21 cellular contexts compared by ENCODE assay signal in genomic region chr20:64051033-64051452, GRCh38. TPM values are rescaled to one million over a fixed set of nuclear protein-coding genes. Genes with fewer than 3 reads are reported as not detected.
DNase-seq lines count a peak whose midpoint lies in the region; ATAC-seq and TF ChIP-seq lines count a peak whose summit lies in the region.
"Had no signal": no experiment of that assay in that cellular context is flagged by ENCODE, and none has a peak within 500 bp of the region (broad histone marks: within the 10 kb centered on the region; RNA-seq: fewer than 3 reads in every experiment).

No MANE protein-coding gene starts in this region.

- TF ChIP-seq CTCF in heart right ventricle (IDR thresholded peaks at IDR 0.05) (no peak), gastroesophageal sphincter (IDR thresholded peaks at IDR 0.05) (no peak), psoas muscle (IDR thresholded peaks at IDR 0.05) (no peak), upper lobe of left lung (IDR thresholded peaks at IDR 0.05) (no peak), lower leg skin (IDR thresholded peaks at IDR 0.05) (no peak)

- peak overlapping the region in 9 of 10 donors; percentile 18 to 78 (median 61) for H3K4me3 ChIP-seq in heart right ventricle
- peak overlapping the region in 1 of 2 donors; percentile 48 for H3K4me3 ChIP-seq in gastroesophageal sphincter
- peak overlapping the region; percentile 57 for H3K4me3 ChIP-seq in psoas muscle
- peak overlapping the region in 2 of 4 donors; percentile 40 to 66 for H3K4me3 ChIP-seq in upper lobe of left lung
- H3K4me3 ChIP-seq in lower leg skin (ENCODE audit: low read depth, poor library complexity, severe bottlenecking): no peak overlapping the region
- H3K4me3 ChIP-seq: cardiac muscle cell had no signal

- WGBS in heart right ventricle, 2 donors: 66 to 71% methylated on average over 11 of the region's 11 CpGs
- WGBS in gastroesophageal sphincter (ENCODE audit: low coverage in 1 of 2), 2 donors: no CpG with 5 or more reads among the region's 11 CpGs
- 66 to 70% (median 66%) methylated on average over 9 to 11 of the region's 11 CpGs for WGBS in psoas muscle, 3 donors
- 79 to 100% methylated on average over 1 to 11 of the region's 11 CpGs for WGBS in upper lobe of left lung, 2 donors
- 68 to 83% methylated on average over 10 to 11 of the region's 11 CpGs for WGBS in lower leg skin, 2 donors

- H3K27ac ChIP-seq in heart right ventricle: peak overlapping the region; percentile 77 to 98 (median 92)
- H3K27ac ChIP-seq in gastroesophageal sphincter: peak overlapping the region in 3 of 4 donors; percentile 68 to 76 (median 75)
- peak overlapping the region; percentile 74 for H3K27ac ChIP-seq in psoas muscle
- peak overlapping the region; percentile 81 to 90 (median 88) for H3K27ac ChIP-seq in upper lobe of left lung
- H3K27ac ChIP-seq: cardiac muscle cell, epithelial cell of prostate, foreskin keratinocyte had no signal

- no peak for DNase-seq in heart right ventricle
- DNase-seq in Right ventricle myocardium inferior (ENCODE audit: missing footprints): no peak
- DNase-seq in psoas muscle: no peak
- DNase-seq in upper lobe of left lung: peak in 1 of 2 donors; percentile 57
- no peak for DNase-seq in effector CD4-positive, alpha-beta T cell
- no peak for DNase-seq in AML-193 (lab: John Stamatoyannopoulos, UW)
- no peak for DNase-seq in lower leg skin (ENCODE audit: low spot score in 2 of 2)
- DNase-seq: activated CD8-positive, alpha-beta memory T cell treated with anti-CD3 and anti-CD28 coated beads for 24 hours; activated naive CD4-positive, alpha-beta T cell treated with anti-CD3 and anti-CD28 coated beads for 36 hours; activated T-cell treated with anti-CD3 and anti-CD28 coated beads, Interleukin-2, amount 50 U/mL, for 4 hours; amygdala; foreskin keratinocyte; islet precursor cell; naive thymus-derived CD8-positive, alpha-beta T cell; NCI-H1694 treated with DMSO at 0.1 percent for 48 hours; stimulated activated CD4-positive, alpha-beta T cell treated with anti-CD3 and anti-CD28 coated beads, Interleukin-2, amount 100 ng/mL, for 24 hours had no signal

- no peak for ATAC-seq in heart right ventricle
- ATAC-seq in Right ventricle myocardium inferior: no peak
- no peak for ATAC-seq in gastroesophageal sphincter
- ATAC-seq in psoas muscle: no peak
- no peak for ATAC-seq in upper lobe of left lung (ENCODE audit: low FRiP score in 2 of 2)
- ATAC-seq: activated CD4-positive, CD25-positive, alpha-beta regulatory T cell treated with anti-CD3 and anti-CD28 coated beads, Interleukin-2, amount 50 U/mL, for 24 hours; activated T-cell treated with anti-CD3 and anti-CD28 coated beads, Interleukin-2, amount 50 U/mL, for 4 hours; foreskin keratinocyte; naive thymus-derived CD8-positive, alpha-beta T cell; stimulated activated memory B cell treated with anti-CD40 and anti-IgM and Interleukin-4, amounts not matched to agents 10 μg/mL and 1 μg/mL and 100 μg/mL, for 72 hours had no signal

- TF ChIP-seq EP300 in gastroesophageal sphincter (IDR thresholded peaks at IDR 0.05) (no peak), upper lobe of left lung (IDR thresholded peaks at IDR 0.05) (no peak)

- peaks cover 6 to 87% (median 48%) of the 10 kb centered on the region in 7 donors for H3K27me3 ChIP-seq in heart right ventricle
- peaks cover 98% of the 10 kb centered on the region for H3K27me3 ChIP-seq in gastroesophageal sphincter
- peaks cover 0 to 61% (median 28%) of the 10 kb centered on the region in 3 donors for H3K27me3 ChIP-seq in psoas muscle (ENCODE audit: insufficient read depth in 3 of 3, low read length in 2 of 3)
- peaks cover 0 to 33% (median 13%) of the 10 kb centered on the region in 4 donors for H3K27me3 ChIP-seq in upper lobe of left lung

- H3K9me3 ChIP-seq in heart right ventricle (no peaks in the 10 kb centered on the region), gastroesophageal sphincter (no peaks in the 10 kb centered on the region), psoas muscle (no peaks in the 10 kb centered on the region), upper lobe of left lung (no peaks in the 10 kb centered on the region)

- intact Hi-C loops in heart right ventricle (cut with DNase I) (loop anchor here in 2 of 10 donors (5.0 to 10.0 kb wide), 2 partner anchors 364 to 416 kb away; no protein-coding TSS in a partner anchor), Right ventricle myocardium inferior (cut with DNase I) (loop anchor here (10.0 kb wide), 1 partner anchor 196 kb away; no protein-coding TSS in a partner anchor), psoas muscle (cut with DNase I) (no loop called here), lower leg skin (cut with DNase I; ENCODE audit: low total_unique reads) (no loop called here)

- H3K36me3 ChIP-seq in heart right ventricle: peaks cover 0 to 26% (median 5%) of the 10 kb centered on the region in 9 donors
- H3K36me3 ChIP-seq in gastroesophageal sphincter: no peaks in the 10 kb centered on the region
- H3K36me3 ChIP-seq in psoas muscle (ENCODE audit: insufficient read depth in 1 of 2, low read depth in 1 of 2): no peaks in the 10 kb centered on the region
- peaks cover 0 to 17% (median 7%) of the 10 kb centered on the region in 4 donors for H3K36me3 ChIP-seq in upper lobe of left lung
- H3K36me3 ChIP-seq: cardiac muscle cell had no signal

- TF ChIP-seq POLR2A in gastroesophageal sphincter (IDR thresholded peaks at IDR 0.05): no peak
- no peak for TF ChIP-seq POLR2A in upper lobe of left lung (IDR thresholded peaks at IDR 0.05)
- no peak for TF ChIP-seq POLR2A in lower leg skin (IDR thresholded peaks at IDR 0.05)

- H3K4me1 ChIP-seq in heart right ventricle (peaks cover 6 to 59% (median 35%) of the 10 kb centered on the region in 9 donors), gastroesophageal sphincter (peaks cover 0 to 25% (median 5%) of the 10 kb centered on the region in 3 donors), psoas muscle (no peaks in the 10 kb centered on the region), upper lobe of left lung (peaks cover 24 to 68% (median 47%) of the 10 kb centered on the region in 4 donors)
- H3K4me1 ChIP-seq: foreskin keratinocyte had no signal

RNA-seq across cellular contexts. Expression of gene SOX18, which starts 1.6 kb away (rescaled TPM):
- total RNA-seq in heart right ventricle: 100 to 1,000 TPM in 1 of 10 donors, 10 to 100 TPM in 9; 23.5 to 129 (median 51.9) TPM
- 10 to 100 TPM; 37.2 to 60.0 TPM for polyA plus RNA-seq in heart right ventricle
- 38.4 TPM for total RNA-seq in Right ventricle myocardium inferior
- 10 to 100 TPM in 1 of 4 donors, 1 to 10 TPM in 3; 4.4 to 13.3 (median 7.1) TPM for total RNA-seq in gastroesophageal sphincter
- total RNA-seq in psoas muscle: 10 to 100 TPM; 11.7 to 50.8 (median 30.5) TPM
- 10 to 100 TPM in 1 of 3 donors, 1 to 10 TPM in 2; 4.2 to 15.4 (median 6.5) TPM for polyA plus RNA-seq in psoas muscle
- 100 to 1,000 TPM in 1 of 6 donors, 10 to 100 TPM in 4, 1 to 10 TPM in 1; 6.3 to 138 (median 37.7) TPM for total RNA-seq in upper lobe of left lung
- total RNA-seq in lower leg skin: 1 to 10 TPM; 1.1 to 7.3 (median 4.3) TPM
- total RNA-seq: activated naive CD4-positive, alpha-beta T cell treated with anti-CD3 and anti-CD28 coated beads for 36 hours; foreskin keratinocyte; naive thymus-derived CD8-positive, alpha-beta T cell had no signal
- polyA plus RNA-seq: cardiac muscle cell; naive thymus-derived CD8-positive, alpha-beta T cell had no signal

RNA-seq across cellular contexts. Expression of gene TCEA2, which starts 12.0 kb away (rescaled TPM):
- 10 to 100 TPM; 40.8 to 51.0 (median 44.9) TPM for total RNA-seq in heart right ventricle
- 10 to 100 TPM; 35.0 to 54.9 TPM for polyA plus RNA-seq in heart right ventricle
- total RNA-seq in Right ventricle myocardium inferior: 39.0 TPM
- total RNA-seq in gastroesophageal sphincter: 10 to 100 TPM; 28.1 to 39.7 (median 33.6) TPM
- total RNA-seq in psoas muscle: 10 to 100 TPM; 30.2 to 43.4 (median 37.6) TPM
- 10 to 100 TPM; 15.1 to 24.9 (median 15.6) TPM for polyA plus RNA-seq in psoas muscle
- total RNA-seq in upper lobe of left lung: 10 to 100 TPM; 21.7 to 56.0 (median 28.4) TPM
- 10 to 100 TPM; 16.5 to 52.3 (median 22.8) TPM for total RNA-seq in lower leg skin

RNA-seq across cellular contexts. Expression of gene C20orf204, which starts 15.1 kb away (rescaled TPM):
- total RNA-seq in heart right ventricle (under 1 TPM; 0.11 to 0.86 (median 0.39) TPM), Right ventricle myocardium inferior (0.30 TPM), gastroesophageal sphincter (1 to 10 TPM in 1 of 4 donors, under 1 TPM in 2, not detected in 1; 0.40 to 1.6 (median 0.58) TPM), psoas muscle (under 1 TPM; 0.25 to 0.71 (median 0.55) TPM), upper lobe of left lung (1 to 10 TPM in 4 of 6 donors, under 1 TPM in 2; 0.44 to 2.3 (median 1.7) TPM), lower leg skin (1 to 10 TPM in 1 of 4 donors, under 1 TPM in 3; 0.39 to 1.8 (median 0.66) TPM)
- polyA plus RNA-seq in heart right ventricle (under 1 TPM; 0.49 to 0.88 TPM), psoas muscle (under 1 TPM in 2 of 3 donors, not detected in 1; 0.30 to 0.64 TPM)

RNA-seq across cellular contexts. Expression of gene RGS19, which starts 28.3 kb away (rescaled TPM):
- total RNA-seq in heart right ventricle (10 to 100 TPM in 1 of 10 donors, 1 to 10 TPM in 9; 1.8 to 13.1 (median 3.3) TPM), Right ventricle myocardium inferior (6.6 TPM), gastroesophageal sphincter (10 to 100 TPM in 2 of 4 donors, 1 to 10 TPM in 2; 3.4 to 16.0 (median 10.5) TPM), psoas muscle (1 to 10 TPM; 2.0 to 3.5 (median 2.4) TPM), upper lobe of left lung (10 to 100 TPM; 21.5 to 70.8 (median 55.6) TPM), lower leg skin (10 to 100 TPM; 10.4 to 26.4 (median 16.6) TPM)
- polyA plus RNA-seq in heart right ventricle (1 to 10 TPM; 4.5 to 6.4 TPM), psoas muscle (1 to 10 TPM; 3.7 to 5.7 (median 3.8) TPM)

RNA-seq across cellular contexts. Expression of gene OPRL1, which starts 28.8 kb away (rescaled TPM):
- total RNA-seq in heart right ventricle (1 to 10 TPM in 1 of 10 donors, under 1 TPM in 9; 0.27 to 1.3 (median 0.42) TPM), Right ventricle myocardium inferior (0.49 TPM), gastroesophageal sphincter (1 to 10 TPM in 1 of 4 donors, under 1 TPM in 3; 0.50 to 1.1 (median 0.66) TPM), psoas muscle (under 1 TPM; 0.17 to 0.94 (median 0.21) TPM), upper lobe of left lung (1 to 10 TPM; 1.7 to 3.1 (median 2.6) TPM), lower leg skin (under 1 TPM; 0.15 to 0.88 (median 0.28) TPM)
- polyA plus RNA-seq in heart right ventricle (under 1 TPM; 0.19 to 0.29 TPM), psoas muscle (under 1 TPM; 0.03 to 0.08 (median 0.08) TPM)
